Comparison of ENCODE assay signal across 21 cellular contexts in the genomic region with DNA sequence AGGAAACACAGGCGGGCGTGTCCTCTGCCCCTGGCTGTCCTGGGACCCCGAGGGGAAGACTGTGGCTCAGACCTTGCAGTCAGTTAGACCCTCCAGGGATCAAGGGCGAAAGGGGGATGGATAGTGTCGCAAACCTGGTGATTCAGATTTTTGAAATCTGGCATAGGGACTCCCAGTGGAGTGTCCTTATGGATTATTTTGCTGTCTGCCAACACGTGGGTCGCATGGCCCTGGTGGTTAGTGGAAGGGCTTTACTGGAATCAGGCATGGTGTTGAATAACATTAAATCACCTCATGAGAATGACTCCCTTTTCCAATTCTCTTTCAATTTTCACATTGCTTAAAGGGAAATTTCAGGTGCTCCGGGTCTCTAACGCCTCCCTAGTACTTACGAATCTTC. TPM values are rescaled to one million over a fixed set of nuclear protein-coding genes. Genes with fewer than 3 reads are reported as not detected.
DNase-seq lines count a peak whose midpoint lies in the region; ATAC-seq and TF ChIP-seq lines count a peak whose summit lies in the region.
"Had no signal": no experiment of that assay in that cellular context is flagged by ENCODE, and none has a peak within 500 bp of the region (broad histone marks: within the 10 kb centered on the region; RNA-seq: fewer than 3 reads in every experiment).

No MANE protein-coding gene starts in this region.

- H3K9ac ChIP-seq in neuronal stem cell (ENCODE audit: low read depth, low read length, poor library complexity): no peak overlapping the region

- no peak for TF ChIP-seq EP300 in tibial nerve (IDR thresholded peaks at IDR 0.05)

- H3K4ac ChIP-seq in neuronal stem cell (ENCODE audit: low read length): no peak overlapping the region

- no peak for DNase-seq in activated T-cell treated with anti-CD3 and anti-CD28 coated beads, Interleukin-2, amount 50 U/mL, for 72 hours
- DNase-seq in activated T-cell treated with anti-CD3 and anti-CD28 coated beads, Interleukin-2, amount 50 U/mL, for 4 hours: no peak
- no peak for DNase-seq in CD8-positive, alpha-beta T cell
- DNase-seq in neuronal stem cell (ENCODE audit: low spot score) (no peak), tibial nerve (ENCODE audit: low spot score in 2 of 2) (no peak)
- DNase-seq: COR-L47; DMS 273 treated with DMSO at 0.1 percent for 48 hours; DND-41; HFFc6; KG1; NCI-H2081; NCI-H2171 treated with DMSO at 0.1 percent for 48 hours; NCI-H446; NCI-H526 treated with DMSO at 0.1 percent for 48 hours; NK-92 treated with Interleukin-12 subunit alpha and Interleukin-12 subunit beta, amount 100 ng/mL, for 24 hours; Peyer's patch had no signal

- intact Hi-C loops in CD8-positive, alpha-beta T cell (cut with DNase I, micrococcal nuclease): no loop called here

- H3K18ac ChIP-seq in neuronal stem cell (ENCODE audit: low read length): no peak overlapping the region

- no peaks in the 10 kb centered on the region for H3K36me3 ChIP-seq in CD8-positive, alpha-beta T cell (ENCODE audit: insufficient read depth, low read length)
- H3K36me3 ChIP-seq in neuronal stem cell (replicated peaks in 1 of 2; ENCODE audit: control insufficient read depth in 2 of 2, insufficient read depth in 2 of 2, low read length in 2 of 2) (no peaks in the 10 kb centered on the region), tibial nerve (no peaks in the 10 kb centered on the region)
- H3K36me3 ChIP-seq: Peyer's patch, SJSA1 had no signal

- no peaks in the 10 kb centered on the region for H3K4me1 ChIP-seq in CD8-positive, alpha-beta T cell (ENCODE audit: insufficient read depth, low read length)
- H3K4me1 ChIP-seq in neuronal stem cell (ENCODE audit: control insufficient read depth in 2 of 2, insufficient read depth in 1 of 2, low read depth in 1 of 2, low read length in 2 of 2) (peaks cover 0 to 3% of the 10 kb centered on the region in 2 donors), tibial nerve (peaks cover 0 to 7% (median 0%) of the 10 kb centered on the region in 4 donors)
- H3K4me1 ChIP-seq: Peyer's patch, SJSA1 had no signal

- no peak overlapping the region for H3K27ac ChIP-seq in CD8-positive, alpha-beta T cell (ENCODE audit: low read depth, low read length)
- H3K27ac ChIP-seq in neuronal stem cell (replicated peaks; ENCODE audit: low read length) (no peak overlapping the region), tibial nerve (no peak overlapping the region)
- H3K27ac ChIP-seq: Peyer's patch, SJSA1 had no signal

- peak overlapping the region; percentile 37 for H2BK15ac ChIP-seq in neuronal stem cell (ENCODE audit: low read length)

- no peak overlapping the region for H2BK5ac ChIP-seq in neuronal stem cell (ENCODE audit: low read length)

- no peak for TF ChIP-seq POLR2A in tibial nerve (IDR thresholded peaks at IDR 0.05)

- H3K27ac Mint-ChIP-seq in activated T-cell treated with anti-CD3 and anti-CD28 coated beads, Interleukin-2, amount 50 U/mL, for 72 hours: no peak overlapping the region
- H3K27ac Mint-ChIP-seq in CD8-positive, alpha-beta T cell: no peak overlapping the region
- H3K27ac Mint-ChIP-seq in activated T-helper 17 cell treated with anti-CD3 and anti-CD28 coated beads, Interleukin-2, amount 50 U/mL, for 72 hours: peak overlapping the region; percentile 22
- H3K27ac Mint-ChIP-seq: HFFc6 had no signal

- no peak overlapping the region for H2AFZ ChIP-seq in neuronal stem cell (ENCODE audit: low read length)

- H3K27me3 ChIP-seq in CD8-positive, alpha-beta T cell (ENCODE audit: insufficient read depth, low read length): peaks cover 6% of the 10 kb centered on the region
- peaks cover 0 to 78% (median 0%) of the 10 kb centered on the region in 3 experiments for H3K27me3 ChIP-seq in neuronal stem cell (ENCODE audit: control insufficient read depth in 3 of 3, insufficient read depth in 3 of 3, low read depth in 1 of 3, low read length in 3 of 3)
- peaks cover 0 to 74% of the 10 kb centered on the region in 2 donors for H3K27me3 ChIP-seq in tibial nerve
- H3K27me3 ChIP-seq: Peyer's patch had no signal

- WGBS in neuronal stem cell (ENCODE audit: extremely low coverage in 2 of 2, insufficient read length in 2 of 2, insufficient replicate concordance in 1 of 2), 2 donors: no CpG with 5 or more reads among the region's 10 CpGs
- 68% methylated on average over 10 of the region's 10 CpGs for WGBS in tibial nerve, 2 donors

- TF ChIP-seq CTCF in CD8-positive, alpha-beta T cell (IDR thresholded peaks at IDR 0.05): no peak
- TF ChIP-seq CTCF in tibial nerve (IDR thresholded peaks at IDR 0.05): no peak

- H4K91ac ChIP-seq in neuronal stem cell (ENCODE audit: low read depth, low read length, poor library complexity): no peak overlapping the region

- peaks cover 24% of the 10 kb centered on the region for H3K4me1 Mint-ChIP-seq in activated T-cell treated with anti-CD3 and anti-CD28 coated beads, Interleukin-2, amount 50 U/mL, for 72 hours (ENCODE audit: low read depth)
- peaks cover 15% of the 10 kb centered on the region for H3K4me1 Mint-ChIP-seq in activated T-cell treated with anti-CD3 and anti-CD28 coated beads, Interleukin-2, amount 50 U/mL, for 4 hours (ENCODE audit: low read depth)
- H3K4me1 Mint-ChIP-seq in CD8-positive, alpha-beta T cell (ENCODE audit: low read depth): peaks cover 10% of the 10 kb centered on the region
- H3K4me1 Mint-ChIP-seq in activated T-helper 17 cell treated with anti-CD3 and anti-CD28 coated beads, Interleukin-2, amount 50 U/mL, for 72 hours: peaks cover 7% of the 10 kb centered on the region

- peaks cover 84% of the 10 kb centered on the region for H3K27me3 Mint-ChIP-seq in activated T-cell treated with anti-CD3 and anti-CD28 coated beads, Interleukin-2, amount 50 U/mL, for 72 hours (ENCODE audit: low read depth)
- H3K27me3 Mint-ChIP-seq in activated T-cell treated with anti-CD3 and anti-CD28 coated beads, Interleukin-2, amount 50 U/mL, for 4 hours (ENCODE audit: low read depth): peaks cover 70% of the 10 kb centered on the region
- peaks cover 69% of the 10 kb centered on the region for H3K27me3 Mint-ChIP-seq in CD8-positive, alpha-beta T cell (ENCODE audit: low read depth)
- H3K27me3 Mint-ChIP-seq in activated T-helper 17 cell treated with anti-CD3 and anti-CD28 coated beads, Interleukin-2, amount 50 U/mL, for 72 hours: peaks cover 45% of the 10 kb centered on the region

- no peak for ATAC-seq in activated T-cell treated with anti-CD3 and anti-CD28 coated beads, Interleukin-2, amount 50 U/mL, for 72 hours (replicated peaks in 1 of 2)
- no peak for ATAC-seq in activated T-cell treated with anti-CD3 and anti-CD28 coated beads, Interleukin-2, amount 50 U/mL, for 4 hours
- ATAC-seq in CD8-positive, alpha-beta T cell: no peak
- ATAC-seq in activated T-helper 17 cell treated with anti-CD3 and anti-CD28 coated beads, Interleukin-2, amount 50 U/mL, for 72 hours (replicated peaks): no peak
- no peak for ATAC-seq in HG02571 (IDR thresholded peaks at IDR 0.05; ENCODE audit: unreplicated experiment)
- ATAC-seq in HG02678 (IDR thresholded peaks at IDR 0.05; ENCODE audit: unreplicated experiment): no peak

- H3K4me3 ChIP-seq in CD8-positive, alpha-beta T cell (ENCODE audit: low read depth, low read length): no peak overlapping the region
- H3K4me3 ChIP-seq in neuronal stem cell (ENCODE audit: low read length in 2 of 2): no peak overlapping the region
- no peak overlapping the region for H3K4me3 ChIP-seq in tibial nerve
- H3K4me3 ChIP-seq: Peyer's patch, SJSA1 had no signal

- POLR2A ChIA-PET in CD8-positive, alpha-beta T cell (lab: Charles Lee): interaction anchor here (0.7 kb wide), 1 partner anchor 1391 kb away, joined by 3 read pairs; no protein-coding TSS in a partner anchor

- peaks cover 0 to 5% of the 10 kb centered on the region in 2 donors for H3K9me3 Mint-ChIP-seq in activated T-cell treated with anti-CD3 and anti-CD28 coated beads, Interleukin-2, amount 50 U/mL, for 72 hours
- H3K9me3 Mint-ChIP-seq in activated T-cell treated with anti-CD3 and anti-CD28 coated beads, Interleukin-2, amount 50 U/mL, for 4 hours: no peaks in the 10 kb centered on the region
- no peaks in the 10 kb centered on the region for H3K9me3 Mint-ChIP-seq in CD8-positive, alpha-beta T cell
- no peaks in the 10 kb centered on the region for H3K9me3 Mint-ChIP-seq in activated T-helper 17 cell treated with anti-CD3 and anti-CD28 coated beads, Interleukin-2, amount 50 U/mL, for 72 hours
- H3K9me3 Mint-ChIP-seq: HFFc6 had no signal

- no peaks in the 10 kb centered on the region for H3K9me3 ChIP-seq in CD8-positive, alpha-beta T cell (ENCODE audit: low read length)
- no peaks in the 10 kb centered on the region for H3K9me3 ChIP-seq in neuronal stem cell (replicated peaks in 1 of 2; ENCODE audit: control insufficient read depth in 2 of 2, insufficient read depth in 1 of 2, low read depth in 1 of 2, low read length in 2 of 2)
- no peaks in the 10 kb centered on the region for H3K9me3 ChIP-seq in tibial nerve
- H3K9me3 ChIP-seq: Peyer's patch, SJSA1 had no signal

- H4K8ac ChIP-seq in neuronal stem cell (ENCODE audit: low read depth, low read length): no peak overlapping the region

- H3K4me2 ChIP-seq in neuronal stem cell (ENCODE audit: insufficient read depth, low read length, poor library complexity, severe bottlenecking): no peak overlapping the region

- no peak overlapping the region for H2BK120ac ChIP-seq in neuronal stem cell (ENCODE audit: low read depth, low read length)

- H3K36me3 Mint-ChIP-seq in activated T-cell treated with anti-CD3 and anti-CD28 coated beads, Interleukin-2, amount 50 U/mL, for 72 hours (ENCODE audit: insufficient read depth in 2 of 2): no peaks in the 10 kb centered on the region
- H3K36me3 Mint-ChIP-seq in activated T-cell treated with anti-CD3 and anti-CD28 coated beads, Interleukin-2, amount 50 U/mL, for 4 hours (ENCODE audit: insufficient read depth): no peaks in the 10 kb centered on the region
- no peaks in the 10 kb centered on the region for H3K36me3 Mint-ChIP-seq in CD8-positive, alpha-beta T cell
- no peaks in the 10 kb centered on the region for H3K36me3 Mint-ChIP-seq in activated T-helper 17 cell treated with anti-CD3 and anti-CD28 coated beads, Interleukin-2, amount 50 U/mL, for 72 hours (ENCODE audit: low read depth)

- H2BK12ac ChIP-seq in neuronal stem cell (ENCODE audit: low read length): no peak overlapping the region

- no peak overlapping the region for H3K14ac ChIP-seq in neuronal stem cell (ENCODE audit: low read length)

- H3K23ac ChIP-seq in neuronal stem cell (ENCODE audit: low read depth, low read length, poor library complexity): no peak overlapping the region

- CTCF ChIA-PET in CD8-positive, alpha-beta T cell (lab: Charles Lee): no interaction called here

- no peak overlapping the region for H2AK5ac ChIP-seq in neuronal stem cell (ENCODE audit: low read depth, low read length)

- H3K4me3 Mint-ChIP-seq in activated T-cell treated with anti-CD3 and anti-CD28 coated beads, Interleukin-2, amount 50 U/mL, for 72 hours: peak overlapping the region; percentile 60 to 72
- no peak overlapping the region for H3K4me3 Mint-ChIP-seq in activated T-cell treated with anti-CD3 and anti-CD28 coated beads, Interleukin-2, amount 50 U/mL, for 4 hours
- H3K4me3 Mint-ChIP-seq in CD8-positive, alpha-beta T cell: peak overlapping the region; percentile 61
- H3K4me3 Mint-ChIP-seq in activated T-helper 17 cell treated with anti-CD3 and anti-CD28 coated beads, Interleukin-2, amount 50 U/mL, for 72 hours: peak overlapping the region; percentile 67
- H3K4me3 Mint-ChIP-seq: HFFc6 had no signal

- H3K79me1 ChIP-seq in neuronal stem cell (ENCODE audit: low read depth, low read length): no peaks in the 10 kb centered on the region

RNA-seq across cellular contexts. Expression of gene NTNG2, which starts 35.0 kb away (rescaled TPM):
- total RNA-seq in activated T-cell treated with anti-CD3 and anti-CD28 coated beads, Interleukin-2, amount 50 U/mL, for 72 hours: 1 to 10 TPM; 3.2 to 5.4 TPM
- 1 to 10 TPM in 1 of 3 donors, under 1 TPM in 2; 0.91 to 1.4 (median 0.95) TPM for total RNA-seq in activated T-cell treated with anti-CD3 and anti-CD28 coated beads, Interleukin-2, amount 50 U/mL, for 4 hours
- 1 to 10 TPM; 5.8 TPM for total RNA-seq in CD8-positive, alpha-beta T cell
- total RNA-seq in activated T-helper 17 cell treated with anti-CD3 and anti-CD28 coated beads, Interleukin-2, amount 50 U/mL, for 72 hours: 1 to 10 TPM in 1 of 2 donors, under 1 TPM in 1; 0.82 to 2.2 TPM
- 1.6 TPM for polyA plus RNA-seq in neuronal stem cell (2013, experiment 1 of 2)
- 2.1 TPM for polyA plus RNA-seq in neuronal stem cell (2013, experiment 2 of 2)
- total RNA-seq in tibial nerve: 10 to 100 TPM in 1 of 4 donors, 1 to 10 TPM in 1, under 1 TPM in 2; 0.63 to 21.4 (median 1.0) TPM
- total RNA-seq: HT-29, SJSA1 had no signal

RNA-seq across cellular contexts. Expression of gene MED27, which starts 47.2 kb away (rescaled TPM):
- total RNA-seq in activated T-cell treated with anti-CD3 and anti-CD28 coated beads, Interleukin-2, amount 50 U/mL, for 72 hours: 10 to 100 TPM; 29.0 to 30.5 TPM
- total RNA-seq in activated T-cell treated with anti-CD3 and anti-CD28 coated beads, Interleukin-2, amount 50 U/mL, for 4 hours: 10 to 100 TPM; 43.6 to 47.8 (median 46.1) TPM
- 10 to 100 TPM; 17.8 to 18.6 TPM for total RNA-seq in CD8-positive, alpha-beta T cell
- total RNA-seq in activated T-helper 17 cell treated with anti-CD3 and anti-CD28 coated beads, Interleukin-2, amount 50 U/mL, for 72 hours: 10 to 100 TPM; 19.2 to 34.6 TPM
- 35.0 TPM for polyA plus RNA-seq in neuronal stem cell (2013, experiment 1 of 2)
- polyA plus RNA-seq in neuronal stem cell (2013, experiment 2 of 2): 35.1 TPM
- 10 to 100 TPM in 2 of 4 donors, 1 to 10 TPM in 2; 8.2 to 18.9 (median 11.8) TPM for total RNA-seq in tibial nerve
